Comparison of ENCODE assay signal across 8 cellular contexts in genomic region chr2:113892004-113892740, GRCh38. TPM values are rescaled to one million over a fixed set of nuclear protein-coding genes. Genes with fewer than 3 reads are reported as not detected.
A peak's percentile ranks its signal among the peaks of the same experiment; 100 is the strongest.
DNase-seq lines count a peak whose midpoint lies in the region; ATAC-seq, FAIRE-seq and TF ChIP-seq lines count a peak whose summit lies in the region.

No MANE protein-coding gene starts in this region.

- no peaks in the 10 kb centered on the region for H3K9me1 ChIP-seq in K562 (ENCODE audit: control insufficient read depth, insufficient read depth, low read length)

- H3K36me3 ChIP-seq in K562 (ENCODE audit: control insufficient read depth, insufficient read depth, low read length) (peaks cover 20% of the 10 kb centered on the region; the same call in 1 of the 3 replicates), mucosa of stomach (ENCODE audit: control insufficient read depth, insufficient read depth, low read length) (no peaks in the 10 kb centered on the region)

- no peak for TF ChIP-seq RAD21 in K562 (CRISPR knock-in tag; conservative IDR thresholded peaks at IDR 0.05 in 1 of 2, IDR thresholded peaks at IDR 0.05 in 1 of 2)

- H3K79me2 ChIP-seq in K562 (ENCODE audit: control insufficient read depth, insufficient read depth, low read length) = peaks cover 91% of the 10 kb centered on the region

- peak overlapping the region; percentile 74 for H3K4me2 ChIP-seq in K562 (ENCODE audit: insufficient read depth, low read length)

- CTCF ChIA-PET in K562 (lab: Yijun Ruan, JAX; ENCODE audit: low intra/inter-chr PET ratio) = interaction anchor here (0.6 kb wide), 1 partner anchor 172 kb away, joined by 5 read pairs; no protein-coding TSS in a partner anchor

- FAIRE-seq in K562 (lab: Jason Lieb, UNC) (no peak), frontal cortex (lab: Jason Lieb, UNC) (no peak)

- DNase-seq in AG09309 (ENCODE audit: low read depth) = no peak
- DNase-seq in HFFc6 = no peak
- peak in 1 of 4 experiments; percentile 35 for DNase-seq in K562 (ENCODE audit: extremely low read depth in 1 of 4, low spot score in 3 of 4)
- DNase-seq in DMS53 treated with DMSO at 0.1 percent for 48 hours (lab: John Stamatoyannopoulos, UW; ENCODE audit: unreplicated experiment) = no peak
- no peak for DNase-seq in NCI-H446 treated with DMSO at 0.1 percent for 48 hours (lab: John Stamatoyannopoulos, UW)
- no peak for DNase-seq in frontal cortex (ENCODE audit: low spot score in 2 of 2)

- TF ChIP-seq POLR2A in K562 (conservative IDR thresholded peaks at IDR 0.05) = no peak

- H3K9me3 ChIP-seq in K562 (replicated peaks; ENCODE audit: control insufficient read depth, insufficient read depth, low read depth, low read length) (no peaks in the 10 kb centered on the region), mucosa of stomach (ENCODE audit: control insufficient read depth, low read length) (no peaks in the 10 kb centered on the region)

- no peak for ATAC-seq in K562
- no peak for ATAC-seq in HG03175 (IDR thresholded peaks at IDR 0.05; ENCODE audit: unreplicated experiment)

- intact Hi-C loops in K562 (cut with micrococcal nuclease) = loop anchor here (2.0 to 5.0 kb wide), 3 partner anchors 17 to 71 kb away; no protein-coding TSS in a partner anchor

- WGBS in K562 (ENCODE audit: insufficient coverage, low coverage, missing lambda C conversion rate) = 2% methylated on average over 6 of the region's 6 CpGs

- H3K4me3 ChIP-seq in AG09309 (ENCODE audit: control insufficient read depth, low read depth, low read length) = peak overlapping the region; percentile 73
- H3K4me3 ChIP-seq in K562 = peak overlapping the region; percentile 86
- H3K4me3 ChIP-seq in mucosa of stomach (ENCODE audit: low read length) = no peak overlapping the region

- peak overlapping the region; percentile 92 for H3K27ac ChIP-seq in K562 (ENCODE audit: extremely low read depth, low read depth, low read length)

- peaks cover 21% of the 10 kb centered on the region for H4K20me1 ChIP-seq in K562 (replicated peaks; ENCODE audit: control insufficient read depth, insufficient read depth, low read length)

- TF ChIP-seq EP300 in K562 (IDR thresholded peaks at IDR 0.05; ENCODE audit: low read length) = peak; percentile 11; the same call in 1 of the 2 replicates

- peaks cover 49% of the 10 kb centered on the region for H3K36me3 Mint-ChIP-seq in HFFc6 (ENCODE audit: low read depth)

- H3K27me3 ChIP-seq in K562 (ENCODE audit: control insufficient read depth in 2 of 2, insufficient read depth in 2 of 2, low read length in 2 of 2) = no peaks in the 10 kb centered on the region
- H3K27me3 ChIP-seq in mucosa of stomach (ENCODE audit: control insufficient read depth, insufficient read depth, low read length) = no peaks in the 10 kb centered on the region

- no peak overlapping the region for H2AFZ ChIP-seq in K562 (ENCODE audit: low read depth, low read length)

- peak overlapping the region in 1 of 2 experiments; percentile 92; a peak in 3 of 4 replicates for H3K9ac ChIP-seq in K562 (ENCODE audit: insufficient read depth in 1 of 2, low read depth in 2 of 2, low read length in 2 of 2)
- H3K9ac ChIP-seq in mucosa of stomach (ENCODE audit: low read length) = peak overlapping the region; percentile 11

- H3K4me3 Mint-ChIP-seq in HFFc6 = peak overlapping the region; percentile 96

- POLR2A ChIA-PET in K562 (lab: Yijun Ruan, JAX) = interaction anchor here (0.7 to 6.4 kb wide), 8 partner anchors 9 to 136 kb away, joined by 3 to 39 read pairs (median 6); partner anchors contain the start of gene SLC35F5

- peaks cover 78% of the 10 kb centered on the region for H3K4me1 Mint-ChIP-seq in HFFc6 (ENCODE audit: low read depth)

- H3K4me1 ChIP-seq in K562 (replicated peaks in 1 of 2; ENCODE audit: control insufficient read depth in 2 of 2, insufficient read depth in 2 of 2, low read length in 2 of 2) (peaks cover 19 to 36% of the 10 kb centered on the region in 2 experiments), mucosa of stomach (ENCODE audit: control insufficient read depth, insufficient read depth, low read length) (peaks cover 46% of the 10 kb centered on the region)

- H3K9me3 Mint-ChIP-seq in HFFc6 = no peaks in the 10 kb centered on the region

- no TSS peak for BruUV-seq in K562 (replicated peaks; lab: Mats Ljungman, UMichigan)

- TF ChIP-seq CTCF in AG09309 (IDR thresholded peaks at IDR 0.05; ENCODE audit: control insufficient read depth, insufficient read depth, low read depth, low read length, missing control alignments) (no peak), HFFc6 (IDR thresholded peaks at IDR 0.05) (no peak), K562 (IDR thresholded peaks at IDR 0.05 in 2 of 3, conservative IDR thresholded peaks at IDR 0.05 in 1 of 3; ENCODE audit: insufficient read depth in 2 of 3, low read depth in 1 of 3, low read length in 3 of 3) (no peak)

- in situ Hi-C loops in K562 (cut with MboI) = no loop called here

- peak overlapping the region; percentile 97 for H3K27ac Mint-ChIP-seq in HFFc6

- peaks cover 4% of the 10 kb centered on the region for H3K27me3 Mint-ChIP-seq in HFFc6 (ENCODE audit: insufficient read depth)

TF ChIP-seq in K562, 482 proteins besides CTCF, POLR2A, EP300 and RAD21 (continues in another document):
- TF ChIP-seq GATAD2B (IDR thresholded peaks at IDR 0.05; ENCODE audit: borderline replicate concordance) = 0 out of 2 replicates have a peak, but pooled peaks have one; percentile 14
- TF ChIP-seq BACH1 (tag; IDR thresholded peaks at IDR 0.05) = 0 out of 2 replicates have a peak, but pooled peaks have one; percentile 35
- no peak for TF ChIP-seq GABPA (tag; conservative IDR thresholded peaks at IDR 0.05; ENCODE audit: low read depth)
- TF ChIP-seq LEF1 (IDR thresholded peaks at IDR 0.05) = 0 out of 2 replicates have a peak, but pooled peaks have one; percentile 33
- TF ChIP-seq ARID1B (IDR thresholded peaks at IDR 0.05) = peak; percentile 62
- TF ChIP-seq MED1 (CRISPR knock-in tag; IDR thresholded peaks at IDR 0.05; ENCODE audit: borderline replicate concordance) = no peak
- TF ChIP-seq ESRRA (IDR thresholded peaks at IDR 0.05; ENCODE audit: borderline replicate concordance, low read depth) = 0 out of 2 replicates have a peak, but pooled peaks have one; percentile 59
- TF ChIP-seq, protein P1, sequence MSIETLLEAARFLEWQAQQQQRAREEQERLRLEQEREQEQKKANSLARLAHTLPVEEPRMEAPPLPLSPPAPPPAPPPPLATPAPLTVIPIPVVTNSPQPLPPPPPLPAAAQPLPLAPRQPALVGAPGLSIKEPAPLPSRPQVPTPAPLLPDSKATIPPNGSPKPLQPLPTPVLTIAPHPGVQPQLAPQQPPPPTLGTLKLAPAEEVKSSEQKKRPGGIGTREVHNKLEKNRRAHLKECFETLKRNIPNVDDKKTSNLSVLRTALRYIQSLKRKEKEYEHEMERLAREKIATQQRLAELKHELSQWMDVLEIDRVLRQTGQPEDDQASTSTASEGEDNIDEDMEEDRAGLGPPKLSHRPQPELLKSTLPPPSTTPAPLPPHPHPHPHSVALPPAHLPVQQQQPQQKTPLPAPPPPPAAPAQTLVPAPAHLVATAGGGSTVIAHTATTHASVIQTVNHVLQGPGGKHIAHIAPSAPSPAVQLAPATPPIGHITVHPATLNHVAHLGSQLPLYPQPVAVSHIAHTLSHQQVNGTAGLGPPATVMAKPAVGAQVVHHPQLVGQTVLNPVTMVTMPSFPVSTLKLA (conservative IDR thresholded peaks at IDR 0.05) = 0 out of 4 replicates have a peak, but pooled peaks of 1 of the 2 experiments have one; percentile 14
- peak; percentile 75 for TF ChIP-seq THRA (IDR thresholded peaks at IDR 0.05)
- TF ChIP-seq FOXM1 (IDR thresholded peaks at IDR 0.05; ENCODE audit: low read depth) = peak; percentile 52
- no peak for TF ChIP-seq FOXM1 (CRISPR knock-in tag; IDR thresholded peaks at IDR 0.05; ENCODE audit: low read depth)
- peak; percentile 21 for TF ChIP-seq DACH1 (IDR thresholded peaks at IDR 0.05; ENCODE audit: partially characterized antibody)
- peak; percentile 28; the same call in 1 of the 2 replicates for TF ChIP-seq RBFOX2 (IDR thresholded peaks at IDR 0.05; ENCODE audit: low read depth, low read length)
- no peak for TF ChIP-seq ZC3H11A (IDR thresholded peaks at IDR 0.05; ENCODE audit: low read depth, low read length)
- TF ChIP-seq GATA2 (CRISPR knock-in tag; IDR thresholded peaks at IDR 0.05) = 0 out of 2 replicates have a peak, but pooled peaks have one; percentile 29
- peak; percentile 1 for TF ChIP-seq ASH1L (IDR thresholded peaks at IDR 0.05; ENCODE audit: borderline replicate concordance, low read depth, partially characterized antibody)

RNA-seq across cellular contexts. Expression of gene ACTR3, which starts 2.3 kb away (rescaled TPM):
- total RNA-seq in HFFc6 (2021; fragmentation: NEBNext Ultra II Directional; extraction: Animal tissue kit (Norgen Biotek cat#: 25700)) = 100 to 1,000 TPM; 562 to 663 (median 628) TPM
- 59.8 and 145 TPM in 2 replicates for total RNA-seq in K562 (2011; cell fraction: chromatin; rRNA removed; ENCODE audit: low replicate concordance)
- total RNA-seq in K562 (2011; cell fraction: nucleolus; rRNA removed) = 44.6 and 49.2 TPM in 2 replicates
- total RNA-seq in K562 (2011; cell fraction: nucleoplasm; rRNA removed) = 65.8 and 108 TPM in 2 replicates
- total RNA-seq in K562 (2014; rRNA removed) = 142 and 192 TPM in 2 replicates
- total RNA-seq in K562 (2014; rRNA removed; fragmentation: Illumina TruSeq; extraction: Trizol) = 273 and 317 TPM in 2 replicates
- total RNA-seq in K562 (2015; rRNA removed; fragmentation: Illumina TruSeq; extraction: Trizol) = 263 and 277 TPM in 2 replicates
- total RNA-seq in K562 (2021) = 307 and 310 TPM in 2 replicates
- polyA plus RNA-seq in K562 (2011; rRNA removed) = 246 and 354 TPM in 2 replicates
- 68.8 and 143 TPM in 2 replicates for polyA plus RNA-seq in K562 (2011; cell fraction: cytosol; rRNA removed)
- polyA plus RNA-seq in K562 (2011; cell fraction: nucleus; rRNA removed) = 48.3 and 83.7 TPM in 2 replicates
- 219 and 220 TPM in 2 replicates for polyA plus RNA-seq in K562 (2012)
- 236 and 249 TPM in 2 replicates for polyA plus RNA-seq in K562 (2014; fragmentation: Illumina TruSeq; extraction: Trizol)
- polyA plus RNA-seq in K562 (2014; fragmentation: Nextera tagmentation; extraction: Ambion mirVana) = 10 to 100 TPM; 49.0 to 65.1 TPM
- 205 and 213 TPM in 2 replicates for polyA plus RNA-seq in K562 (2014; rRNA removed)
- polyA minus RNA-seq in K562 (2011; rRNA and poly(A)+ RNA removed) = 455 and 468 TPM in 2 replicates
- polyA minus RNA-seq in K562 (2011; cell fraction: cytosol; rRNA and poly(A)+ RNA removed) = 213 and 229 TPM in 2 replicates
- polyA minus RNA-seq in K562 (2011; cell fraction: nucleus; rRNA and poly(A)+ RNA removed) = 50.5 and 86.9 TPM in 2 replicates
- 99.9 TPM for total RNA-seq in frontal cortex
